In the genomic region with DNA sequence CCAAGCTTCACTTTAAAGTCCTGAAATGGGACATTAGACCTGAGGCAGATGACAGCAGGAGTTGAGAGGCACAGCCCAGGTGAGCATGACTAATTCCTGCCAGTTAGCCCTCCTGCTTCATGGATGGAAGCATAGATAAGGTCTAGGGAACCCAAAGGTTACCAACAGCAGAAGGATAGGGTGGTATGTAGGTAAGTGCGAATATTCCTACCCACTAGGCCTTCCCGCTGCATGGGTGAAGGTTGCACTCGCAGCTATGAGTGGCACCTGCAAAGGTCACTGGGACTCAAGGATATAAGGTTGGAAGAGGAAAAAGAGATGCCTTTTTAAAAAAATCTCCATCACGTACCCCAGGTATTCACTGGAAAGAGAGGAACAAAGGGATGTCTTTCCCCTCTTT, we compare ENCODE assay signal across 21 cellular contexts. TPM values are rescaled to one million over a fixed set of nuclear protein-coding genes. Genes with fewer than 3 reads are reported as not detected.
DNase-seq lines count a peak whose midpoint lies in the region; ATAC-seq, FAIRE-seq and TF ChIP-seq lines count a peak whose summit lies in the region.
"Had no signal": no experiment of that assay in that cellular context is flagged by ENCODE, and none has a peak within 500 bp of the region (broad histone marks: within the 10 kb centered on the region; RNA-seq: fewer than 3 reads in every experiment).

No MANE protein-coding gene starts in this region.

- H3K4me2 ChIP-seq in K562 (ENCODE audit: insufficient read depth, low read length), result no peak overlapping the region
- H3K4me2 ChIP-seq: SK-N-SH had no signal

- intact Hi-C loops in K562 (cut with micrococcal nuclease), result no loop called here
- intact Hi-C loops in left colon (cut with DNase I, micrococcal nuclease), result loop anchor here in 1 of 2 donors (10.0 kb wide), 1 partner anchor 77 kb away; no protein-coding TSS in a partner anchor

- WGBS in K562 (ENCODE audit: insufficient coverage, low coverage, missing lambda C conversion rate), result 6% methylated on average over 4 of the region's 4 CpGs

- no peak for TF ChIP-seq POLR2A in K562 (conservative IDR thresholded peaks at IDR 0.05)

- in situ Hi-C loops in K562 (cut with MboI), result no loop called here

- POLR2A ChIA-PET in K562 (lab: Yijun Ruan, JAX), result interaction anchor here (0.6 kb wide), 1 partner anchor 12 kb away, joined by 3 read pairs; no protein-coding TSS in a partner anchor

- no peak for ATAC-seq in K562
- ATAC-seq in left colon, result no peak

- FAIRE-seq in K562 (lab: Jason Lieb, UNC) (peak; percentile 59), D721Med (lab: Jason Lieb, UNC) (no peak)
- FAIRE-seq: G401.6 had no signal

- CTCF ChIA-PET in K562 (lab: Yijun Ruan, JAX; ENCODE audit: low intra/inter-chr PET ratio), result no interaction called here

- BruUV-seq in K562 (replicated peaks; lab: Mats Ljungman, UMichigan), result no TSS peak

- no peak overlapping the region for H3K9ac ChIP-seq in K562 (ENCODE audit: insufficient read depth in 1 of 2, low read depth in 2 of 2, low read length in 2 of 2)
- H3K9ac ChIP-seq: GM23248, SK-N-SH had no signal

- TF ChIP-seq EP300 in K562 (IDR thresholded peaks at IDR 0.05; ENCODE audit: low read length), result no peak

- no peak overlapping the region for H2AFZ ChIP-seq in K562 (ENCODE audit: low read depth, low read length)
- H2AFZ ChIP-seq: GM23248 had no signal

- H3K4me3 ChIP-seq in K562 (no peak overlapping the region), muscle layer of duodenum (ENCODE audit: low read depth in 1 of 2, low read length in 2 of 2) (peak overlapping the region; percentile 2 to 52)
- H3K4me3 ChIP-seq: GM23248 had no signal

- no peaks in the 10 kb centered on the region for H4K20me1 ChIP-seq in K562 (replicated peaks; ENCODE audit: control insufficient read depth, insufficient read depth, low read length)

- H3K4me1 ChIP-seq in K562 (replicated peaks in 1 of 2; ENCODE audit: control insufficient read depth in 2 of 2, insufficient read depth in 2 of 2, low read length in 2 of 2) (no peaks in the 10 kb centered on the region), muscle layer of duodenum (ENCODE audit: control insufficient read depth in 1 of 2, insufficient read depth in 2 of 2, low read length in 2 of 2) (no peaks in the 10 kb centered on the region)

- H3K9me3 ChIP-seq in K562 (replicated peaks; ENCODE audit: control insufficient read depth, insufficient read depth, low read depth, low read length), result peaks cover 18% of the 10 kb centered on the region
- H3K9me3 ChIP-seq in muscle layer of duodenum (ENCODE audit: control insufficient read depth in 1 of 2, low read length in 2 of 2), result peaks cover 33 to 52% of the 10 kb centered on the region in 2 donors

- H3K27me3 ChIP-seq in K562 (ENCODE audit: control insufficient read depth in 2 of 2, insufficient read depth in 2 of 2, low read length in 2 of 2), result no peaks in the 10 kb centered on the region
- H3K27me3 ChIP-seq in muscle layer of duodenum (ENCODE audit: low read depth, low read length), result no peaks in the 10 kb centered on the region

- H3K36me3 ChIP-seq in K562 (ENCODE audit: control insufficient read depth, insufficient read depth, low read length) (no peaks in the 10 kb centered on the region), muscle layer of duodenum (ENCODE audit: control insufficient read depth in 1 of 2, insufficient read depth in 2 of 2, low read length in 2 of 2) (no peaks in the 10 kb centered on the region)

- H3K9me1 ChIP-seq in K562 (ENCODE audit: control insufficient read depth, insufficient read depth, low read length), result no peaks in the 10 kb centered on the region

- H3K27ac ChIP-seq in K562 (ENCODE audit: extremely low read depth, low read depth, low read length) (no peak overlapping the region), muscle layer of duodenum (ENCODE audit: low read length) (no peak overlapping the region)
- H3K27ac ChIP-seq: GM23248, HL-60 had no signal

- no peak for TF ChIP-seq RAD21 in K562 (CRISPR knock-in tag; conservative IDR thresholded peaks at IDR 0.05 in 1 of 2, IDR thresholded peaks at IDR 0.05 in 1 of 2)

- no peaks in the 10 kb centered on the region for H3K79me2 ChIP-seq in K562 (ENCODE audit: control insufficient read depth, insufficient read depth, low read length)

- TF ChIP-seq CTCF in K562 (IDR thresholded peaks at IDR 0.05 in 2 of 3, conservative IDR thresholded peaks at IDR 0.05 in 1 of 3; ENCODE audit: insufficient read depth in 2 of 3, low read depth in 1 of 3, low read length in 3 of 3) (no peak), D721Med (IDR thresholded peaks at IDR 0.05; ENCODE audit: insufficient read depth, missing control alignments) (no peak)

- DNase-seq in NCI-H1417 (lab: John Stamatoyannopoulos, UW) (peak in 2 of 3 experiments; percentile 12 to 27), NCI-H1417 treated with DMSO at 0.1 percent for 48 hours (lab: John Stamatoyannopoulos, UW) (no peak), MV-4-11 (lab: John Stamatoyannopoulos, UW) (peak; percentile 17), K562 (ENCODE audit: extremely low read depth in 1 of 4, low spot score in 3 of 4) (peak in 2 of 4 experiments; percentile 18 to 54), left colon (no peak), D721Med (ENCODE audit: insufficient read length, low spot score) (no peak), NK-92 (lab: John Stamatoyannopoulos, UW; ENCODE audit: unreplicated experiment) (no peak)
- DNase-seq: C1 segment of cervical spinal cord, DMS79, GM23248, HFFc6, NCI-H1436, NCI-H2029 treated with DMSO at 0.1 percent for 48 hours, NCI-H2227 treated with DMSO at 0.1 percent for 48 hours, NCI-H526, Right ventricle myocardium superior, SK-N-SH had no signal

TF ChIP-seq in K562, 482 proteins besides CTCF, POLR2A, EP300 and RAD21 (continues in another document):
- TF ChIP-seq CHD2 (IDR thresholded peaks at IDR 0.05; ENCODE audit: low read depth, low read length), result no peak
- peak; percentile 68; the same call in 1 of the 2 replicates for TF ChIP-seq ZEB2 (IDR thresholded peaks at IDR 0.05)
- TF ChIP-seq PCBP1 (IDR thresholded peaks at IDR 0.05; ENCODE audit: low read depth, low read length, poor library complexity, severe bottlenecking), result no peak
- TF ChIP-seq ZKSCAN1 (IDR thresholded peaks at IDR 0.05; ENCODE audit: low read depth, low read length), result 0 out of 2 replicates have a peak, but pooled peaks have one; percentile 57
- TF ChIP-seq ARNT (IDR thresholded peaks at IDR 0.05), result no peak
- TF ChIP-seq ATF1 (CRISPR knock-in tag; IDR thresholded peaks at IDR 0.05), result no peak
- no peak for TF ChIP-seq ATF1 (tag; IDR thresholded peaks at IDR 0.05)
- peak; percentile 92 for TF ChIP-seq XRCC5 (IDR thresholded peaks at IDR 0.05; ENCODE audit: low read depth, low read length)
- TF ChIP-seq SP2 (IDR thresholded peaks at IDR 0.05; ENCODE audit: extremely low read depth, low read depth, low read length, poor library complexity, severe bottlenecking), result no peak

RNA-seq across cellular contexts. Expression of gene MLLT1, which starts 12.2 kb away (rescaled TPM):
- total RNA-seq in K562 (2011; cell fraction: chromatin; rRNA removed; ENCODE audit: low replicate concordance), result 19.8 and 49.9 TPM in 2 replicates
- 31.4 and 31.6 TPM in 2 replicates for total RNA-seq in K562 (2011; cell fraction: nucleolus; rRNA removed)
- 16.6 and 20.8 TPM in 2 replicates for total RNA-seq in K562 (2011; cell fraction: nucleoplasm; rRNA removed)
- total RNA-seq in K562 (2014; rRNA removed) (15.4 and 20.0 TPM in 2 replicates), K562 (2014; rRNA removed; fragmentation: Illumina TruSeq; extraction: Trizol) (4.2 and 5.0 TPM in 2 replicates), K562 (2015; rRNA removed; fragmentation: Illumina TruSeq; extraction: Trizol) (16.1 and 16.7 TPM in 2 replicates), K562 (2021) (63.5 and 67.6 TPM in 2 replicates), left colon (10 to 100 TPM; 28.3 to 37.2 TPM)
- polyA plus RNA-seq in K562 (2011; rRNA removed) (9.4 and 16.8 TPM in 2 replicates), K562 (2014; fragmentation: Illumina TruSeq; extraction: Trizol) (20.0 and 33.6 TPM in 2 replicates), K562 (2014; fragmentation: Nextera tagmentation; extraction: Ambion mirVana) (under 1 TPM; 0.23 to 0.35 TPM), K562 (2014; rRNA removed) (25.1 and 31.8 TPM in 2 replicates)
- 12.6 and 29.0 TPM in 2 replicates for polyA plus RNA-seq in K562 (2011; cell fraction: cytosol; rRNA removed)
- polyA plus RNA-seq in K562 (2011; cell fraction: nucleus; rRNA removed), result 37.6 and 84.7 TPM in 2 replicates
- polyA plus RNA-seq in K562 (2012), result 36.7 and 56.3 TPM in 2 replicates
- 4.5 and 7.6 TPM in 2 replicates for polyA minus RNA-seq in K562 (2011; rRNA and poly(A)+ RNA removed)
- 38.5 and 38.8 TPM in 2 replicates for polyA minus RNA-seq in K562 (2011; cell fraction: cytosol; rRNA and poly(A)+ RNA removed)
- polyA minus RNA-seq in K562 (2011; cell fraction: nucleus; rRNA and poly(A)+ RNA removed), result 9.6 and 11.2 TPM in 2 replicates

RNA-seq across cellular contexts. Expression of gene ACER1, which starts 41.4 kb away (rescaled TPM):
- not detected in 2 replicates for total RNA-seq in K562 (2011; cell fraction: chromatin; rRNA removed; ENCODE audit: low replicate concordance)
- not detected in 2 replicates for total RNA-seq in K562 (2011; cell fraction: nucleolus; rRNA removed)
- not detected in 2 replicates for total RNA-seq in K562 (2011; cell fraction: nucleoplasm; rRNA removed)
- not detected in 2 replicates for total RNA-seq in K562 (2014; rRNA removed)
- total RNA-seq in K562 (2014; rRNA removed; fragmentation: Illumina TruSeq; extraction: Trizol), result not detected in 2 replicates
- total RNA-seq in K562 (2015; rRNA removed; fragmentation: Illumina TruSeq; extraction: Trizol), result not detected in 2 replicates
- total RNA-seq in K562 (2021), result not detected in 2 replicates
- not detected in 2 replicates for polyA plus RNA-seq in K562 (2011; rRNA removed)
- not detected in 2 replicates for polyA plus RNA-seq in K562 (2011; cell fraction: cytosol; rRNA removed)
- polyA plus RNA-seq in K562 (2011; cell fraction: nucleus; rRNA removed), result not detected in 2 replicates
- not detected in 2 replicates for polyA plus RNA-seq in K562 (2012)
- not detected in 2 replicates for polyA plus RNA-seq in K562 (2014; fragmentation: Illumina TruSeq; extraction: Trizol)
- polyA plus RNA-seq in K562 (2014; fragmentation: Nextera tagmentation; extraction: Ambion mirVana), result not detected
- not detected in 2 replicates for polyA plus RNA-seq in K562 (2014; rRNA removed)
- not detected in 2 replicates for polyA minus RNA-seq in K562 (2011; rRNA and poly(A)+ RNA removed)
- polyA minus RNA-seq in K562 (2011; cell fraction: cytosol; rRNA and poly(A)+ RNA removed), result not detected in 2 replicates
- not detected in 2 replicates for polyA minus RNA-seq in K562 (2011; cell fraction: nucleus; rRNA and poly(A)+ RNA removed)
- not detected for total RNA-seq in left colon
- total RNA-seq: A172, HFFc6, Right ventricle myocardium superior had no signal
- polyA plus RNA-seq: SK-N-SH had no signal

Comparison
In these comparisons a context has a peak if more than half of its experiments do, and no peak if none do; other contexts are left out.
1. DNase-seq: peak in NCI-H1417 (2 of 3) and MV-4-11 (single experiment); none in NCI-H1417 treated with DMSO at 0.1 percent for 48 hours (single experiment), left colon (0 of 2), D721Med (single experiment) and NK-92 (single experiment).